Comparison of ENCODE assay signal across 21 cellular contexts in genomic region chr4:119693127-119693526, GRCh38.
DNase-seq lines count a peak whose midpoint lies in the region; ATAC-seq and TF ChIP-seq lines count a peak whose summit lies in the region.
"Had no signal": no experiment of that assay in that cellular context is flagged by ENCODE, and none has a peak within 500 bp of the region (broad histone marks: within the 10 kb centered on the region; RNA-seq: fewer than 3 reads in every experiment).

No MANE protein-coding gene starts in this region.

- no peak overlapping the region for H2BK5ac ChIP-seq in neuronal stem cell (ENCODE audit: low read length)

- H3K79me2 ChIP-seq in fibroblast of lung (ENCODE audit: control insufficient read depth, insufficient read depth, low read length), result no peaks in the 10 kb centered on the region

- peak overlapping the region; percentile 31 for H3K27ac ChIP-seq in fibroblast of lung (ENCODE audit: insufficient read depth, low read length)
- H3K27ac ChIP-seq in neuronal stem cell (replicated peaks; ENCODE audit: low read length), result no peak overlapping the region
- H3K27ac ChIP-seq: body of pancreas, gastrocnemius medialis, neutrophil had no signal

- H3K4me3 ChIP-seq in AG10803 (ENCODE audit: low read length) (no peak overlapping the region), fibroblast of lung (replicated peaks in 1 of 4; ENCODE audit: control extremely low read depth in 1 of 4, insufficient read depth in 1 of 4, low read depth in 3 of 4, low read length in 4 of 4) (peak overlapping the region in 3 of 4 experiments; percentile 3 to 51 (median 13)), neuronal stem cell (ENCODE audit: low read length in 2 of 2) (no peak overlapping the region)
- H3K4me3 ChIP-seq: body of pancreas, gastrocnemius medialis, tibial artery had no signal

- no peaks in the 10 kb centered on the region for H3K79me1 ChIP-seq in neuronal stem cell (ENCODE audit: low read depth, low read length)

- no peaks in the 10 kb centered on the region for H3K27me3 ChIP-seq in fibroblast of lung (ENCODE audit: control insufficient read depth, insufficient read depth, low read length)
- H3K27me3 ChIP-seq in neuronal stem cell (ENCODE audit: control insufficient read depth in 3 of 3, insufficient read depth in 3 of 3, low read depth in 1 of 3, low read length in 3 of 3), result no peaks in the 10 kb centered on the region
- H3K27me3 ChIP-seq: BE2C, body of pancreas, gastrocnemius medialis, neutrophil, tibial artery had no signal

- H3K23ac ChIP-seq in neuronal stem cell (ENCODE audit: low read depth, low read length, poor library complexity), result no peak overlapping the region

- no peak overlapping the region for H3K4ac ChIP-seq in neuronal stem cell (ENCODE audit: low read length)

- H4K91ac ChIP-seq in neuronal stem cell (ENCODE audit: low read depth, low read length, poor library complexity), result no peak overlapping the region

- H3K9ac ChIP-seq in fibroblast of lung (ENCODE audit: insufficient read depth, low read length) (no peak overlapping the region), neuronal stem cell (ENCODE audit: low read depth, low read length, poor library complexity) (no peak overlapping the region)

- no peak overlapping the region for H3K14ac ChIP-seq in neuronal stem cell (ENCODE audit: low read length)

- no peak for TF ChIP-seq CTCF in AG10803 (conservative IDR thresholded peaks at IDR 0.05; ENCODE audit: low read length)
- no peak for TF ChIP-seq CTCF in fibroblast of lung (conservative IDR thresholded peaks at IDR 0.05 in 1 of 2, IDR thresholded peaks at IDR 0.05 in 1 of 2; ENCODE audit: low read depth in 1 of 2, low read length in 2 of 2)

- no peaks in the 10 kb centered on the region for H3K9me3 ChIP-seq in fibroblast of lung (ENCODE audit: control insufficient read depth, insufficient read depth, low read depth, low read length)
- H3K9me3 ChIP-seq in neuronal stem cell (replicated peaks in 1 of 2; ENCODE audit: control insufficient read depth in 2 of 2, insufficient read depth in 1 of 2, low read depth in 1 of 2, low read length in 2 of 2), result no peaks in the 10 kb centered on the region
- H3K9me3 ChIP-seq: BE2C, body of pancreas, gastrocnemius medialis, neutrophil, tibial artery had no signal

- no peak overlapping the region for H2BK15ac ChIP-seq in neuronal stem cell (ENCODE audit: low read length)

- DNase-seq in AG10803 (ENCODE audit: low read depth) (peak; percentile 14), M059J (ENCODE audit: low read depth) (peak; percentile 69), fibroblast of lung (ENCODE audit: low read depth in 2 of 2) (peak; percentile 8 to 25), neuronal stem cell (ENCODE audit: low spot score) (no peak), COLO668 (lab: John Stamatoyannopoulos, UW; ENCODE audit: unreplicated experiment) (no peak), posterior cingulate gyrus (no peak), Ammon's horn (ENCODE audit: low spot score) (no peak)
- DNase-seq: activated B cell treated with CpG ODN at 0.5 μM for 24 hours; activated T-cell treated with anti-CD3 and anti-CD28 coated beads, Interleukin-2, amount 50 U/mL, for 48 hours; BE2C; body of pancreas; gastrocnemius medialis; GOT3; left cardiac atrium; NCI-H1436; NCI-H526 treated with DMSO at 0.1 percent for 48 hours; stimulated activated naive CD4-positive, alpha-beta T cell; T-helper 2 cell; tibial artery had no signal

- H3K4me1 ChIP-seq in fibroblast of lung (ENCODE audit: control insufficient read depth, extremely low read depth, insufficient read depth, low read length) (peaks cover 4% of the 10 kb centered on the region), neuronal stem cell (ENCODE audit: control insufficient read depth in 2 of 2, insufficient read depth in 1 of 2, low read depth in 1 of 2, low read length in 2 of 2) (no peaks in the 10 kb centered on the region)
- H3K4me1 ChIP-seq: BE2C had no signal

- H2AK5ac ChIP-seq in neuronal stem cell (ENCODE audit: low read depth, low read length), result no peak overlapping the region

- H3K4me2 ChIP-seq in fibroblast of lung (ENCODE audit: extremely low read depth, insufficient read depth, low read length) (peak overlapping the region; percentile 56), neuronal stem cell (ENCODE audit: insufficient read depth, low read length, poor library complexity, severe bottlenecking) (no peak overlapping the region)

- H3K18ac ChIP-seq in neuronal stem cell (ENCODE audit: low read length), result no peak overlapping the region

- H4K20me1 ChIP-seq in fibroblast of lung (ENCODE audit: control insufficient read depth, extremely low read depth, insufficient read depth, low read length), result no peaks in the 10 kb centered on the region

- H2BK120ac ChIP-seq in neuronal stem cell (ENCODE audit: low read depth, low read length), result no peak overlapping the region

- no peaks in the 10 kb centered on the region for H3K36me3 ChIP-seq in fibroblast of lung (ENCODE audit: control insufficient read depth, insufficient read depth, low read length)
- H3K36me3 ChIP-seq in neuronal stem cell (replicated peaks in 1 of 2; ENCODE audit: control insufficient read depth in 2 of 2, insufficient read depth in 2 of 2, low read length in 2 of 2), result no peaks in the 10 kb centered on the region
- H3K36me3 ChIP-seq: BE2C, gastrocnemius medialis, neutrophil, tibial artery had no signal

- H2BK12ac ChIP-seq in neuronal stem cell (ENCODE audit: low read length), result no peak overlapping the region

- H4K8ac ChIP-seq in neuronal stem cell (ENCODE audit: low read depth, low read length), result no peak overlapping the region

- intact Hi-C loops in posterior cingulate gyrus (cut with DNase I), result no loop called here

- H2AFZ ChIP-seq in fibroblast of lung (ENCODE audit: low read length) (peak overlapping the region; percentile 40), neuronal stem cell (ENCODE audit: low read length) (peak overlapping the region; percentile 11)

- ATAC-seq in HG03378 (IDR thresholded peaks at IDR 0.05; ENCODE audit: unreplicated experiment), result no peak
- ATAC-seq: body of pancreas, gastrocnemius medialis had no signal

Comparison
In these comparisons a context has a peak if more than half of its experiments do, and no peak if none do; other contexts are left out.
1. DNase-seq: peak in AG10803 (single experiment), M059J (single experiment) and fibroblast of lung (2 of 2); none in neuronal stem cell (single experiment), COLO668 (single experiment), posterior cingulate gyrus (0 of 10) and Ammon's horn (single experiment).
2. H3K4me3 ChIP-seq: peak in fibroblast of lung (3 of 4); none in AG10803 (single experiment) and neuronal stem cell (0 of 2).